In genomic region chr9:134433101-134433500, GRCh38 we compare ENCODE assay signal across 13 cellular contexts.
DNase-seq lines count a peak whose midpoint lies in the region; ATAC-seq and TF ChIP-seq lines count a peak whose summit lies in the region.
"Had no signal": no experiment of that assay in that cellular context is flagged by ENCODE, and none has a peak within 500 bp of the region (broad histone marks: within the 10 kb centered on the region; RNA-seq: fewer than 3 reads in every experiment).

No MANE protein-coding gene starts in this region.

- H3K79me2 ChIP-seq in mammary epithelial cell (ENCODE audit: insufficient read depth, low read length), result no peaks in the 10 kb centered on the region

- no peak overlapping the region for H2AFZ ChIP-seq in mammary epithelial cell (ENCODE audit: low read depth, low read length)

- no peak for TF ChIP-seq CTCF in mammary epithelial cell (conservative IDR thresholded peaks at IDR 0.05 in 1 of 2, IDR thresholded peaks at IDR 0.05 in 1 of 2; ENCODE audit: extremely low read depth in 1 of 2, insufficient read depth in 1 of 2, low read depth in 1 of 2, low read length in 2 of 2)
- TF ChIP-seq CTCF in tibial artery (IDR thresholded peaks at IDR 0.05), result no peak

- DNase-seq in mammary epithelial cell (peak; percentile 57), kidney tubule cell (ENCODE audit: low spot score) (peak; percentile 23), tibial artery (peak; percentile 54 to 87)
- no peak for DNase-seq in activated naive CD4-positive, alpha-beta T cell (lab: John Stamatoyannopoulos, UW)
- DNase-seq in activated CD4-positive, alpha-beta T cell treated with anti-CD3 and anti-CD28 coated beads for 4 hours, result no peak
- no peak for DNase-seq in activated effector memory CD4-positive, alpha-beta T cell treated with anti-CD3 and anti-CD28 coated beads, Interleukin-2, amount 50 U/mL, for 16 hours
- DNase-seq: cortex of kidney; left cardiac atrium; NCI-H2227 treated with DMSO at 0.1 percent for 48 hours; small intestine; stimulated activated naive B cell treated with anti-CD40 and anti-IgM and Interleukin-4, amounts not matched to agents 10 μg/mL and 1 μg/mL and 100 μg/mL, for 72 hours had no signal

- dilution Hi-C loops in mammary epithelial cell (cut with HindIII; ENCODE audit: low sequenced_read_pairs), result no loop called here

- CTCF ChIA-PET in mammary epithelial cell (lab: Charles Lee; ENCODE audit: low non-redundant PET), result no interaction called here

- intact Hi-C loops in mammary epithelial cell (cut with micrococcal nuclease), result no loop called here
- intact Hi-C loops in tibial artery (cut with DNase I; ENCODE audit: low total_unique reads), result loop anchor here (5.0 kb wide), 1 partner anchor 106 kb away; the partner anchor contains the start of gene RXRA

- H3K27ac ChIP-seq in HUES6 (ENCODE audit: low read depth, low read length) (no peak overlapping the region), mammary epithelial cell (ENCODE audit: insufficient read depth, low read depth, low read length) (no peak overlapping the region), tibial artery (peak overlapping the region; percentile 71 to 86)

- H3K4me3 ChIP-seq in HUES6 (ENCODE audit: low read depth, low read length), result no peak overlapping the region
- no peak overlapping the region for H3K4me3 ChIP-seq in mammary epithelial cell (replicated peaks in 1 of 3; ENCODE audit: insufficient read depth in 1 of 3, low read depth in 2 of 3, low read length in 3 of 3)
- H3K4me3 ChIP-seq in tibial artery, result no peak overlapping the region

- no peak for ATAC-seq in GM19397 (IDR thresholded peaks at IDR 0.05; ENCODE audit: unreplicated experiment)
- ATAC-seq: stimulated activated naive B cell treated with anti-CD40 and anti-IgM and Interleukin-4, amounts not matched to agents 10 μg/mL and 1 μg/mL and 100 μg/mL, for 72 hours had no signal

- H3K4me2 ChIP-seq in mammary epithelial cell (ENCODE audit: insufficient read depth, low read depth, low read length), result no peak overlapping the region

- BruUV-seq in mammary epithelial cell (replicated peaks; lab: Mats Ljungman, UMichigan), result no TSS peak

- 20% methylated on average over 9 of the region's 14 CpGs for WGBS in mammary epithelial cell (ENCODE audit: low coverage, missing lambda C conversion rate)

- H3K4me1 ChIP-seq in HUES6 (ENCODE audit: control insufficient read depth, insufficient read depth, low read length) (peaks cover 10% of the 10 kb centered on the region; the same call in 1 of the 2 replicates), mammary epithelial cell (ENCODE audit: insufficient read depth, low read length) (peaks cover 37% of the 10 kb centered on the region), tibial artery (peaks cover 13 to 64% (median 45%) of the 10 kb centered on the region in 4 donors)

- H3K27me3 ChIP-seq in HUES6 (ENCODE audit: control insufficient read depth, insufficient read depth, low read length) (no peaks in the 10 kb centered on the region), mammary epithelial cell (ENCODE audit: insufficient read depth, low read length) (no peaks in the 10 kb centered on the region), tibial artery (no peaks in the 10 kb centered on the region)

- in situ Hi-C loops in mammary epithelial cell (cut with MboI; ENCODE audit: low sequenced_read_pairs in 2 of 2), result no loop called here

- H3K36me3 ChIP-seq in HUES6 (ENCODE audit: control insufficient read depth, insufficient read depth, low read length), result peaks cover 26% of the 10 kb centered on the region
- peaks cover 5% of the 10 kb centered on the region for H3K36me3 ChIP-seq in mammary epithelial cell (ENCODE audit: insufficient read depth, low read length)
- peaks cover 24 to 71% (median 65%) of the 10 kb centered on the region in 3 donors for H3K36me3 ChIP-seq in tibial artery

- no peaks in the 10 kb centered on the region for H4K20me1 ChIP-seq in mammary epithelial cell (ENCODE audit: insufficient read depth, low read length)

- H3K9me3 ChIP-seq in HUES6 (ENCODE audit: control insufficient read depth, insufficient read depth, low read depth, low read length), result no peaks in the 10 kb centered on the region
- no peaks in the 10 kb centered on the region for H3K9me3 ChIP-seq in mammary epithelial cell (replicated peaks; ENCODE audit: insufficient read depth, low read length)
- H3K9me3 ChIP-seq in tibial artery, result no peaks in the 10 kb centered on the region

- H3K9ac ChIP-seq in HUES6 (ENCODE audit: low read length), result peak overlapping the region; percentile 11
- no peak overlapping the region for H3K9ac ChIP-seq in mammary epithelial cell (ENCODE audit: insufficient read depth, low read length)

Comparison
In these comparisons a context has a peak if more than half of its experiments do, and no peak if none do; other contexts are left out.
1. H3K27ac ChIP-seq: peak in tibial artery (2 of 2); none in HUES6 (single experiment) and mammary epithelial cell (single experiment).
2. DNase-seq: peak in mammary epithelial cell (single experiment), kidney tubule cell (single experiment) and tibial artery (2 of 2); none in activated naive CD4-positive, alpha-beta T cell (0 of 4), activated CD4-positive, alpha-beta T cell treated with anti-CD3 and anti-CD28 coated beads for 4 hours (0 of 2) and activated effector memory CD4-positive, alpha-beta T cell treated with anti-CD3 and anti-CD28 coated beads, Interleukin-2, amount 50 U/mL, for 16 hours (single experiment).